10 cellular contexts compared by ENCODE assay signal in genomic region chr4:109444182-109444844, GRCh38. TPM values are rescaled to one million over a fixed set of nuclear protein-coding genes. Genes with fewer than 3 reads are reported as not detected.
DNase-seq lines count a peak whose midpoint lies in the region; ATAC-seq and TF ChIP-seq lines count a peak whose summit lies in the region.
"Had no signal": no experiment of that assay in that cellular context is flagged by ENCODE, and none has a peak within 500 bp of the region (broad histone marks: within the 10 kb centered on the region; RNA-seq: fewer than 3 reads in every experiment).

No MANE protein-coding gene starts in this region.

- peaks cover 36% of the 10 kb centered on the region for H3K36me3 ChIP-seq in endodermal cell (ENCODE audit: control insufficient read depth, insufficient read depth, low read length)

- peaks cover 18% of the 10 kb centered on the region for H3K9me3 ChIP-seq in endodermal cell (ENCODE audit: control insufficient read depth, low read length)

- ATAC-seq in GM18508 (IDR thresholded peaks at IDR 0.05; ENCODE audit: insufficient read depth, unreplicated experiment): peak; percentile 61
- ATAC-seq in GM21526 (IDR thresholded peaks at IDR 0.05; ENCODE audit: low FRiP score, unreplicated experiment): peak; percentile 59
- peak; percentile 67 for ATAC-seq in HG03354 (IDR thresholded peaks at IDR 0.05; ENCODE audit: poor library complexity, severe bottlenecking, unreplicated experiment)
- ATAC-seq in HG03520 (IDR thresholded peaks at IDR 0.05; ENCODE audit: unreplicated experiment): no peak

- no peak overlapping the region for H3K4me3 ChIP-seq in endodermal cell (ENCODE audit: low read length)

- peaks cover 10% of the 10 kb centered on the region for H3K9me3 Mint-ChIP-seq in endodermal cell

- H3K27me3 ChIP-seq in endodermal cell (ENCODE audit: control insufficient read depth, insufficient read depth, low read length, poor library complexity, severe bottlenecking): no peaks in the 10 kb centered on the region

- no peaks in the 10 kb centered on the region for H3K4me1 ChIP-seq in endodermal cell (ENCODE audit: control insufficient read depth, insufficient read depth, low read length)

- H3K9ac ChIP-seq in endodermal cell (ENCODE audit: extremely low read depth, low read length, poor library complexity, severe bottlenecking): no peak overlapping the region

- H3K27ac ChIP-seq in endodermal cell (ENCODE audit: low read depth, low read length): no peak overlapping the region

- H3K36me3 Mint-ChIP-seq in endodermal cell (ENCODE audit: low read depth): peaks cover 42% of the 10 kb centered on the region

- no peaks in the 10 kb centered on the region for H3K27me3 Mint-ChIP-seq in endodermal cell (ENCODE audit: insufficient read depth)

- WGBS in endodermal cell (ENCODE audit: insufficient coverage in 1 of 2, insufficient read length in 1 of 2), 2 experiments: 83 to 100% methylated on average over 1 to 2 of the region's 2 CpGs

- no peak for DNase-seq in endodermal cell
- no peak for DNase-seq in NCI-H2196 (lab: John Stamatoyannopoulos, UW; ENCODE audit: unreplicated experiment)
- DNase-seq in COLO668 (lab: John Stamatoyannopoulos, UW; ENCODE audit: unreplicated experiment): no peak
- no peak for DNase-seq in HUDEP-2 (lab: John Stamatoyannopoulos, UW; ENCODE audit: unreplicated experiment in 76 of 76)
- DNase-seq: head of caudate nucleus; stimulated activated naive CD4-positive, alpha-beta T cell had no signal

- TF ChIP-seq CTCF in endodermal cell (conservative IDR thresholded peaks at IDR 0.05): no peak

- H3K4me1 Mint-ChIP-seq in endodermal cell: peaks cover 19% of the 10 kb centered on the region

- peak overlapping the region; percentile 12 for H3K27ac Mint-ChIP-seq in endodermal cell

- no peak overlapping the region for H3K4me3 Mint-ChIP-seq in endodermal cell

RNA-seq across cellular contexts. Expression of gene SEC24B, which starts 10.7 kb away (rescaled TPM):
- total RNA-seq in endodermal cell: 10 to 100 TPM; 42.5 to 48.6 TPM
- polyA plus RNA-seq in endodermal cell (2013, experiment 1 of 2): 36.3 TPM
- polyA plus RNA-seq in endodermal cell (2013, experiment 2 of 2): 34.6 TPM
